8 cellular contexts compared by ENCODE assay signal in genomic region chr1:116574581-116575291, GRCh38. TPM values are rescaled to one million over a fixed set of nuclear protein-coding genes. Genes with fewer than 3 reads are reported as not detected.
DNase-seq lines count a peak whose midpoint lies in the region; ATAC-seq and TF ChIP-seq lines count a peak whose summit lies in the region.

No MANE protein-coding gene starts in this region.

- H3K36me3 ChIP-seq in tibial artery = no peaks in the 10 kb centered on the region

- peak; percentile 11 for ATAC-seq in activated CD8-positive, alpha-beta T cell treated with anti-CD3 and anti-CD28 coated beads for 36 hours
- no peak for ATAC-seq in HG02973 (IDR thresholded peaks at IDR 0.05; ENCODE audit: unreplicated experiment)

- H3K27ac ChIP-seq in C4-2B (no peak overlapping the region), tibial artery (no peak overlapping the region)

- H3K27me3 Mint-ChIP-seq in activated CD8-positive, alpha-beta T cell treated with anti-CD3 and anti-CD28 coated beads for 36 hours = peaks cover 9% of the 10 kb centered on the region
- peaks cover 6% of the 10 kb centered on the region for H3K27me3 Mint-ChIP-seq in endothelial cell (ENCODE audit: unreplicated experiment)

- H3K27me3 ChIP-seq in tibial artery = no peaks in the 10 kb centered on the region

- no peaks in the 10 kb centered on the region for H3K9me3 ChIP-seq in tibial artery

- H3K27ac Mint-ChIP-seq in activated CD8-positive, alpha-beta T cell treated with anti-CD3 and anti-CD28 coated beads for 36 hours = no peak overlapping the region
- no peak overlapping the region for H3K27ac Mint-ChIP-seq in endothelial cell (ENCODE audit: unreplicated experiment)

- peaks cover 5% of the 10 kb centered on the region for H3K36me3 Mint-ChIP-seq in activated CD8-positive, alpha-beta T cell treated with anti-CD3 and anti-CD28 coated beads for 36 hours (ENCODE audit: low read depth)
- H3K36me3 Mint-ChIP-seq in endothelial cell (ENCODE audit: low read depth, unreplicated experiment) = peaks cover 4% of the 10 kb centered on the region

- H3K4me3 Mint-ChIP-seq in activated CD8-positive, alpha-beta T cell treated with anti-CD3 and anti-CD28 coated beads for 36 hours = no peak overlapping the region
- no peak overlapping the region for H3K4me3 Mint-ChIP-seq in endothelial cell (ENCODE audit: unreplicated experiment)

- POLR2A ChIA-PET in activated CD8-positive, alpha-beta T cell treated with anti-CD3 and anti-CD28 coated beads for 36 hours (lab: Charles Lee) = interaction anchor here (0.6 to 1.9 kb wide), 2 partner anchors 165 to 485 kb away, joined by 3 to 9 read pairs; partner anchors contain the start of gene TTF2

- no peak overlapping the region for H3K4me3 ChIP-seq in tibial artery

- H3K9me3 Mint-ChIP-seq in activated CD8-positive, alpha-beta T cell treated with anti-CD3 and anti-CD28 coated beads for 36 hours = no peaks in the 10 kb centered on the region
- no peaks in the 10 kb centered on the region for H3K9me3 Mint-ChIP-seq in endothelial cell (ENCODE audit: unreplicated experiment)

- TF ChIP-seq CTCF in C4-2B (conservative IDR thresholded peaks at IDR 0.05) (peak; percentile 94), endothelial cell (IDR thresholded peaks at IDR 0.05; ENCODE audit: unreplicated experiment) (peak; percentile 68), tibial artery (IDR thresholded peaks at IDR 0.05) (peak; percentile 82 to 85)
- TF ChIP-seq CTCF in activated CD8-positive, alpha-beta T cell treated with anti-CD3 and anti-CD28 coated beads for 36 hours (IDR thresholded peaks at IDR 0.05) = peak; percentile 95

- intact Hi-C loops in activated CD8-positive, alpha-beta T cell treated with anti-CD3 and anti-CD28 coated beads for 36 hours (cut with micrococcal nuclease) = loop anchor here (2.0 to 5.0 kb wide), 3 partner anchors 103 to 480 kb away; no protein-coding TSS in a partner anchor
- intact Hi-C loops in tibial artery (cut with DNase I; ENCODE audit: low total_unique reads) = loop anchor here (5.0 kb wide), 2 partner anchors 202 to 483 kb away; partner anchors contain the start of gene ATP1A1

- CTCF ChIA-PET in activated CD8-positive, alpha-beta T cell treated with anti-CD3 and anti-CD28 coated beads for 36 hours (lab: Charles Lee) = interaction anchor here (0.6 to 4.2 kb wide), 49 partner anchors 9 to 1038 kb away, joined by 3 to 44 read pairs (median 4); partner anchors contain the start of gene TTF2

- DNase-seq in H4 (ENCODE audit: low spot score) = peak; percentile 35
- DNase-seq in NCI-H460 (ENCODE audit: extremely low read depth, low read depth) = peak; percentile 54
- peak; percentile 75 for DNase-seq in activated CD8-positive, alpha-beta T cell treated with anti-CD3 and anti-CD28 coated beads for 36 hours
- peak; percentile 61 for DNase-seq in endothelial cell (ENCODE audit: low spot score)
- DNase-seq in mucosa of gallbladder (ENCODE audit: low spot score) = peak; percentile 69
- peak; percentile 69 to 82 for DNase-seq in tibial artery

- H3K4me1 Mint-ChIP-seq in activated CD8-positive, alpha-beta T cell treated with anti-CD3 and anti-CD28 coated beads for 36 hours (ENCODE audit: low read depth) = peaks cover 26% of the 10 kb centered on the region
- H3K4me1 Mint-ChIP-seq in endothelial cell (ENCODE audit: unreplicated experiment) = peaks cover 9% of the 10 kb centered on the region

- H3K4me1 ChIP-seq in tibial artery = peaks cover 0 to 15% (median 1%) of the 10 kb centered on the region in 4 donors

RNA-seq across cellular contexts. Expression of gene CD58, which starts 3.9 kb away (rescaled TPM):
- total RNA-seq in H4 (2014; rRNA removed; shearing (Covaris generic)) = 15.9 and 18.4 TPM in 2 replicates
- 32.3 and 37.3 TPM in 2 replicates for total RNA-seq in NCI-H460 (2014; rRNA removed; shearing (Covaris generic))
- polyA plus RNA-seq in NCI-H460 (2014; cell fraction: nucleus; rRNA removed) = 25.7 and 34.8 TPM in 2 replicates
- total RNA-seq in activated CD8-positive, alpha-beta T cell treated with anti-CD3 and anti-CD28 coated beads for 36 hours = 10 to 100 TPM; 11.1 to 12.7 TPM
- total RNA-seq in endothelial cell (ENCODE audit: unreplicated experiment) (9.0 TPM), mucosa of gallbladder (24.2 TPM)
